Comparison of ENCODE assay signal across 34 cellular contexts in the genomic region with DNA sequence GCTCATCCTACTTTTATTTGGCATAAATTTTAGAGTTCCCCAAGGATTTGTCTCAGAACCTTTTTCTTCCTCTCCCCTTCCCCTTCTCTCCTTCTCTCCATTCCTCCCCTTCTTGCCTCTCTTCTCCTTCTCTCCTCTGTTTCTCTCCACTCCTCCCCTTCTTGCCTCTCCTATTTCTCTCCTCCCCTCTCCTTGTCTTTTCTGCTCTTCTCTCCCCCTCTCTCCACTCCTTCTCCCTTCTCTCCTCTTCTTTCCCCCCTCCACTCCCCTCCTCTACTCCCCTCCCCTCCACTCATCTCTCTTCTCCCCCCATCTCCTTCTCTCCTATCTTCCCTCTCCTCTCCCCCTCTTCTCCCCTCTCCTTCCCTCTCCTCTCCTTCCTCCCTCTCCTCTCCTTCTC.
"Had no signal": no experiment of that assay in that cellular context is flagged by ENCODE, and none has a peak within 500 bp of the region (broad histone marks: within the 10 kb centered on the region; RNA-seq: fewer than 3 reads in every experiment).

No MANE protein-coding gene starts in this region.

- H3K9me3 ChIP-seq: MG63 had no signal

- H3K4me3 ChIP-seq: MG63 had no signal

- H3K36me3 ChIP-seq: MG63 had no signal

- H3K27me3 ChIP-seq: MG63 had no signal

- DNase-seq: Karpas-422, Kasumi-1, MG63, MM.1S, MV-4-11, NCI-H1048, NCI-H1092, NCI-H1092 treated with DMSO at 0.1 percent for 48 hours, NCI-H1105, NCI-H1105 treated with DMSO at 0.1 percent for 48 hours, NCI-H1417, NCI-H1417 treated with DMSO at 0.1 percent for 48 hours, NCI-H1436, NCI-H1436 treated with DMSO at 0.1 percent for 48 hours, NCI-H146, NCI-H1694, NCI-H1694 treated with DMSO at 0.1 percent for 48 hours, NCI-H187, NCI-H187 treated with DMSO at 0.1 percent for 48 hours, NCI-H1930, NCI-H2029, NCI-H2029 treated with DMSO at 0.1 percent for 48 hours, NCI-H2081, NCI-H2081 treated with DMSO at 0.1 percent for 48 hours, NCI-H2107, NCI-H2171, NCI-H2171 treated with DMSO at 0.1 percent for 48 hours, NCI-H2227 treated with DMSO at 0.1 percent for 48 hours, NCI-H226, NCI-H345, NCI-H446, NCI-H446 treated with DMSO at 0.1 percent for 48 hours, NCI-H510A, NCI-H510A treated with DMSO at 0.1 percent for 48 hours had no signal
